9 cellular contexts compared by ENCODE assay signal in genomic region chr17:41738077-41738800, GRCh38. TPM values are rescaled to one million over a fixed set of nuclear protein-coding genes. Genes with fewer than 3 reads are reported as not detected.
DNase-seq lines count a peak whose midpoint lies in the region; ATAC-seq and TF ChIP-seq lines count a peak whose summit lies in the region.
"Had no signal": no experiment of that assay in that cellular context is flagged by ENCODE, and none has a peak within 500 bp of the region (broad histone marks: within the 10 kb centered on the region; RNA-seq: fewer than 3 reads in every experiment).

No MANE protein-coding gene starts in this region.

- H3K4me1 Mint-ChIP-seq in endodermal cell = peaks cover 9% of the 10 kb centered on the region
- H3K4me1 Mint-ChIP-seq in mesothelial cell of epicardium = peaks cover 16% of the 10 kb centered on the region

- peak overlapping the region; percentile 87 for H3K27ac Mint-ChIP-seq in endodermal cell
- H3K27ac Mint-ChIP-seq in mesothelial cell of epicardium = peak overlapping the region; percentile 47

- peak; percentile 98 for TF ChIP-seq CTCF in endodermal cell (conservative IDR thresholded peaks at IDR 0.05)
- TF ChIP-seq CTCF in mesothelial cell of epicardium (IDR thresholded peaks at IDR 0.05; ENCODE audit: unreplicated experiment) = peak; percentile 97

- H3K4me1 ChIP-seq in endodermal cell (ENCODE audit: control insufficient read depth, insufficient read depth, low read length) = no peaks in the 10 kb centered on the region

- no peak overlapping the region for H3K4me3 ChIP-seq in endodermal cell (ENCODE audit: low read length)
- H3K4me3 ChIP-seq: skin epidermis had no signal

- H3K27me3 Mint-ChIP-seq in endodermal cell (ENCODE audit: insufficient read depth) (peaks cover 47% of the 10 kb centered on the region), mesothelial cell of epicardium (ENCODE audit: low read depth) (peaks cover 47% of the 10 kb centered on the region)

- no peak overlapping the region for H3K27ac ChIP-seq in endodermal cell (ENCODE audit: low read depth, low read length)

- DNase-seq in ELR (ENCODE audit: low read depth) (peak; percentile 84), HS-27A (ENCODE audit: low read depth) (peak; percentile 8), NOMO-1 treated with DMSO at 0.1 percent for 48 hours (lab: John Stamatoyannopoulos, UW; ENCODE audit: unreplicated experiment) (peak; percentile 67), endodermal cell (peak; percentile 98), mesothelial cell of epicardium (ENCODE audit: low spot score in 2 of 2, unreplicated experiment in 2 of 2) (peak; percentile 67 to 88)
- DNase-seq in activated CD8-positive, alpha-beta memory T cell treated with anti-CD3 and anti-CD28 coated beads for 24 hours = peak; percentile 92
- DNase-seq in stimulated activated CD8-positive, alpha-beta memory T cell treated with anti-CD3 and anti-CD28 coated beads, Interleukin-15, amount 100 ng/mL, for 48 hours (ENCODE audit: low read depth in 2 of 2) = peak; percentile 57 to 64

- H3K9me3 ChIP-seq in endodermal cell (ENCODE audit: control insufficient read depth, low read length) = no peaks in the 10 kb centered on the region

- H3K36me3 ChIP-seq in endodermal cell (ENCODE audit: control insufficient read depth, insufficient read depth, low read length) = no peaks in the 10 kb centered on the region

- no peak for ATAC-seq in GM18517 (IDR thresholded peaks at IDR 0.05; ENCODE audit: unreplicated experiment)

- no peaks in the 10 kb centered on the region for H3K9me3 Mint-ChIP-seq in endodermal cell
- H3K9me3 Mint-ChIP-seq in mesothelial cell of epicardium = no peaks in the 10 kb centered on the region

- H3K4me3 Mint-ChIP-seq in endodermal cell (no peak overlapping the region), mesothelial cell of epicardium (no peak overlapping the region)

- H3K9ac ChIP-seq in endodermal cell (ENCODE audit: extremely low read depth, low read length, poor library complexity, severe bottlenecking) = no peak overlapping the region

- WGBS in endodermal cell (ENCODE audit: insufficient coverage in 1 of 2, insufficient read length in 1 of 2), 2 experiments = 27 to 92% methylated on average over 2 to 10 of the region's 10 CpGs

- H3K27me3 ChIP-seq in endodermal cell (ENCODE audit: control insufficient read depth, insufficient read depth, low read length, poor library complexity, severe bottlenecking) = peaks cover 42% of the 10 kb centered on the region

- H3K36me3 Mint-ChIP-seq in endodermal cell (ENCODE audit: low read depth) (no peaks in the 10 kb centered on the region), mesothelial cell of epicardium (no peaks in the 10 kb centered on the region)

RNA-seq across cellular contexts. Expression of gene HAP1, which starts 3.8 kb away (rescaled TPM):
- total RNA-seq in endodermal cell = 1 to 10 TPM; 1.7 TPM
- polyA plus RNA-seq in endodermal cell (2013, experiment 1 of 2) = 0.82 TPM
- 0.66 TPM for polyA plus RNA-seq in endodermal cell (2013, experiment 2 of 2)
- 0.44 to 0.66 TPM (median 0.45 TPM) in 3 replicates for total RNA-seq in mesothelial cell of epicardium

RNA-seq across cellular contexts. Expression of gene GAST, which starts 26.1 kb away (rescaled TPM):
- total RNA-seq in endodermal cell (not detected), mesothelial cell of epicardium (not detected in 3 replicates)
- polyA plus RNA-seq in endodermal cell (2013, experiment 1 of 2) = not detected
- not detected for polyA plus RNA-seq in endodermal cell (2013, experiment 2 of 2)

RNA-seq across cellular contexts. Expression of gene JUP, which starts 48.3 kb away (rescaled TPM):
- 100 to 1,000 TPM; 112 to 167 TPM for total RNA-seq in endodermal cell
- 71.5 TPM for polyA plus RNA-seq in endodermal cell (2013, experiment 1 of 2)
- polyA plus RNA-seq in endodermal cell (2013, experiment 2 of 2) = 69.3 TPM
- total RNA-seq in mesothelial cell of epicardium = 202 to 207 TPM (median 205 TPM) in 3 replicates

RNA-seq across cellular contexts. Expression of gene EIF1, which starts 49.6 kb away (rescaled TPM):
- 100 to 1,000 TPM; 526 to 573 TPM for total RNA-seq in endodermal cell
- polyA plus RNA-seq in endodermal cell (2013, experiment 1 of 2) = 718 TPM
- 619 TPM for polyA plus RNA-seq in endodermal cell (2013, experiment 2 of 2)
- 600 to 610 TPM (median 606 TPM) in 3 replicates for total RNA-seq in mesothelial cell of epicardium

Comparison
In these comparisons a context has a peak if more than half of its experiments do, and no peak if none do; other contexts are left out.
1. DNase-seq: peak in every context shown above with its lines; median percentile 98 in endodermal cell; 92 in activated CD8-positive, alpha-beta memory T cell treated with anti-CD3 and anti-CD28 coated beads for 24 hours; 84 in ELR; 78 in mesothelial cell of epicardium; 67 in NOMO-1 treated with DMSO at 0.1 percent for 48 hours; 60 in stimulated activated CD8-positive, alpha-beta memory T cell treated with anti-CD3 and anti-CD28 coated beads, Interleukin-15, amount 100 ng/mL, for 48 hours; 8 in HS-27A.